Comparison of ENCODE assay signal across 8 cellular contexts in the genomic region with DNA sequence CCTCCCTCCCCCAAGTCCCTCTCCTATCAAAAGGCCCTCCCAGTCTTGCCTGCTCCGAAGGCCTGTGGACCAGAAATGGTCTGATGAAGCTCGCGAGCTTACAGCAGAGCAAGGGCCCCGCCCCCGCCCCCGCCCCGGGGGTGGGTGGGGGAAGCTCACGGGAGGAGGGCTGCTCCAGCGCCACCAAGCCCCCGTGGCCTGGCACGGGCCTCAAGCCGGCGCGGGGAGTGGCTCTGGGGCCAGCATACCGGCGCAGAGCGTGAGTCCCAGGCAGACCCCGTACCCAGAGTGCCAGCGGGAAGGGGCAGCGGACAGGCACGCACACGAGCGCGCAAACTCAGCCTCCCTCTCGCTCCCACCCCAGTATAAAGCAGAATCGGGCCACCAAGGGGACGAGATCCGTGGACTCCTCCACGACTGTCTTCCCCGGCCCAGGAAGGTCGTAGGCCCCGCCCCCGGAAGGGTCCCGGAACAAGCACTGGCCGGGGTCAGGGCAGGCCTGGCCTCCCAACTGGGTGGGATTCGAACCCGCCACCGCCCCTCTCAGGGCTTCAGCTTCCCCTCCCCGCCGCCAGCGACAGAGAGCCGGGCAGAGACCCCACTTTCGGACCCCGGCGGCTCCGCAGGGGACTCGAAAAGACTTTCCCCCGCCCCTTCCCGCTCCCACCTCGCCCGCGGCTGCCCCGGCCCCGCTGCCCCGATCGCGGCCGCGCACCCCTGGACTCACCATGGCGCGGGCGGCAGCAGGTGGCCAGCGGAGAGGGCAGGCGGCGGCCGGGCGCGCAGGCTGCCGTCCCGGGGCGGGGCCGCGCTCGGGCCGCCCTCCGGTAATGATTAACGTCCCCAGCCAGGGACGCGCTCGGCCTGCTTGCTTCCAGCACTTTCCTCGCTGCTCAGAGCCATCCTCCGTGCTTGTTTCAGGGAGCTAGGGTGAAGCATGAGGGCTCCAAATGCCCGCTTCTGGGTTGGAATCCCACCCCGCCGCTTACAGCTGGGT. TPM values are rescaled to one million over a fixed set of nuclear protein-coding genes. Genes with fewer than 3 reads are reported as not detected.
DNase-seq lines count a peak whose midpoint lies in the region; FAIRE-seq and TF ChIP-seq lines count a peak whose summit lies in the region.

Gene PCBD1 (minus strand): TSS at position 762 of the 997 bp plus-strand sequence. CDS start 32 bp downstream, at position 730.

- FAIRE-seq in bronchial epithelial cell (lab: Jason Lieb, UNC), result no peak

- POLR2A ChIA-PET in HEK293 (lab: Yijun Ruan, JAX), result interaction anchor here (0.7 to 1.7 kb wide), 5 partner anchors 15 to 397 kb away, joined by 3 to 6 read pairs (median 3); no protein-coding TSS in a partner anchor

- CTCF ChIA-PET in HEK293 (lab: Yijun Ruan, JAX), result interaction anchor here (0.6 to 4.8 kb wide), 6 partner anchors 8 to 427 kb away, joined by 3 to 19 read pairs (median 4); no protein-coding TSS in a partner anchor

- peaks cover 4% of the 10 kb centered on the region for H3K4me1 ChIP-seq in HEK293 (ENCODE audit: control insufficient read depth, insufficient read depth, low read length)

- H3K4me3 ChIP-seq in GM12865 (ENCODE audit: low read depth, low read length) (peak within 1 kb of the TSS; percentile 93), HEK293 (ENCODE audit: low read depth, low read length) (peak within 1 kb of the TSS; percentile 50), WERI-Rb-1 (ENCODE audit: low read depth, low read length) (peak within 1 kb of the TSS; percentile 56), bronchial epithelial cell (ENCODE audit: low read depth, low read length) (peak within 1 kb of the TSS; percentile 73)

- peak; percentile 79 for DNase-seq in GM12865 (ENCODE audit: low read depth)
- peak; percentile 46 for DNase-seq in NCI-H1048 (lab: John Stamatoyannopoulos, UW)
- peak; percentile 86 for DNase-seq in WERI-Rb-1
- peak; percentile 27 for DNase-seq in bronchial epithelial cell (ENCODE audit: low read depth)
- peak; percentile 88 for DNase-seq in islet precursor cell
- peak; percentile 22 to 56 for DNase-seq in stimulated activated CD4-positive, alpha-beta T cell treated with anti-CD3 and anti-CD28 coated beads, Interleukin-12 subunit alpha, Interleukin-12 subunit beta, amount 100 ng/mL, for 24 hours (ENCODE audit: low read depth in 2 of 2)
- DNase-seq in middle frontal gyrus (ENCODE audit: extremely low spot score, low spot score), result no peak

- H3K36me3 ChIP-seq in HEK293 (ENCODE audit: control insufficient read depth in 2 of 2, insufficient read depth in 1 of 2, low read length in 2 of 2) (peaks cover 12 to 28% of the 10 kb centered on the region in 2 experiments), WERI-Rb-1 (peaks cover 31% of the 10 kb centered on the region), bronchial epithelial cell (ENCODE audit: control insufficient read depth, insufficient read depth, low read length) (peaks cover 4% of the 10 kb centered on the region)

- peak within 1 kb of the TSS; percentile 55 for H3K27ac ChIP-seq in HEK293 (ENCODE audit: extremely low read depth, low read depth, low read length)
- peak within 1 kb of the TSS; percentile 93 for H3K27ac ChIP-seq in WERI-Rb-1

- H3K27me3 ChIP-seq in WERI-Rb-1 (ENCODE audit: insufficient read depth, low read depth, severe bottlenecking), result no peaks in the 10 kb centered on the region
- no peaks in the 10 kb centered on the region for H3K27me3 ChIP-seq in bronchial epithelial cell (ENCODE audit: control insufficient read depth, insufficient read depth, low read length)

- H3K9me3 ChIP-seq in HEK293 (ENCODE audit: control insufficient read depth, insufficient read depth, low read depth, low read length) (no peaks in the 10 kb centered on the region), WERI-Rb-1 (ENCODE audit: severe bottlenecking) (peaks cover 3% of the 10 kb centered on the region)

- TF ChIP-seq CTCF in GM12865 (IDR thresholded peaks at IDR 0.05; ENCODE audit: insufficient read depth, low read depth, low read length, missing control alignments) (no peak), HEK293 (tag by site-specific recombination; IDR thresholded peaks at IDR 0.05) (no peak), WERI-Rb-1 (IDR thresholded peaks at IDR 0.05; ENCODE audit: low read depth, low read length) (no peak), bronchial epithelial cell (IDR thresholded peaks at IDR 0.05; ENCODE audit: insufficient read depth, low read length, severe bottlenecking) (no peak)

TF ChIP-seq in HEK293, 187 proteins besides CTCF, POLR2A, EP300 and RAD21 (continues in another document):
- TF ChIP-seq ZNF777 (tag by site-specific recombination; IDR thresholded peaks at IDR 0.05; ENCODE audit: borderline replicate concordance) (no peak), HOXD13 (CRISPR knock-in tag; IDR thresholded peaks at IDR 0.05; ENCODE audit: borderline replicate concordance) (no peak), ZNF10 (tag by site-specific recombination; IDR thresholded peaks at IDR 0.05) (no peak), YY1 (tag by site-specific recombination; IDR thresholded peaks at IDR 0.05) (no peak; the same call in 1 of the 2 replicates), ZNF248 (tag by site-specific recombination; IDR thresholded peaks at IDR 0.05) (no peak), ZNF16 (tag by site-specific recombination; IDR thresholded peaks at IDR 0.05; ENCODE audit: low read depth) (no peak), ZNF133 (tag by site-specific recombination; IDR thresholded peaks at IDR 0.05) (no peak), ZNF701 (tag by site-specific recombination; IDR thresholded peaks at IDR 0.05) (no peak), ZSCAN16 (tag by site-specific recombination; IDR thresholded peaks at IDR 0.05) (no peak), YY2 (tag by site-specific recombination; IDR thresholded peaks at IDR 0.05) (no peak), ZNF600 (tag by site-specific recombination; IDR thresholded peaks at IDR 0.05) (peak; percentile 92), ZNF677 (tag by site-specific recombination; IDR thresholded peaks at IDR 0.05) (0 out of 2 replicates have a peak, but pooled peaks have one; percentile 6), ZNF843 (tag by site-specific recombination; IDR thresholded peaks at IDR 0.05) (0 out of 2 replicates have a peak, but pooled peaks have one; percentile 44), ZSCAN30 (tag by site-specific recombination; IDR thresholded peaks at IDR 0.05) (peak; percentile 43; the same call in 1 of the 2 replicates), ZNF626 (tag by site-specific recombination; IDR thresholded peaks at IDR 0.05) (no peak), ZNF112 (tag by site-specific recombination; IDR thresholded peaks at IDR 0.05) (no peak), GLI2 (tag by site-specific recombination; IDR thresholded peaks at IDR 0.05; ENCODE audit: borderline replicate concordance, low read depth) (no peak), PRDM4 (tag by site-specific recombination; IDR thresholded peaks at IDR 0.05) (no peak), MEIS1 (CRISPR knock-in tag; IDR thresholded peaks at IDR 0.05; ENCODE audit: borderline replicate concordance) (no peak), ZNF366 (tag by site-specific recombination; conservative IDR thresholded peaks at IDR 0.05) (no peak), ZIC2 (tag by site-specific recombination; IDR thresholded peaks at IDR 0.05) (peak; percentile 59), ZNF211 (tag by site-specific recombination; IDR thresholded peaks at IDR 0.05; ENCODE audit: low read depth) (no peak), ZNF645 (tag by site-specific recombination; IDR thresholded peaks at IDR 0.05) (no peak), ZNF202 (tag by site-specific recombination; IDR thresholded peaks at IDR 0.05; ENCODE audit: borderline replicate concordance) (no peak)
- TF ChIP-seq, protein P1, sequence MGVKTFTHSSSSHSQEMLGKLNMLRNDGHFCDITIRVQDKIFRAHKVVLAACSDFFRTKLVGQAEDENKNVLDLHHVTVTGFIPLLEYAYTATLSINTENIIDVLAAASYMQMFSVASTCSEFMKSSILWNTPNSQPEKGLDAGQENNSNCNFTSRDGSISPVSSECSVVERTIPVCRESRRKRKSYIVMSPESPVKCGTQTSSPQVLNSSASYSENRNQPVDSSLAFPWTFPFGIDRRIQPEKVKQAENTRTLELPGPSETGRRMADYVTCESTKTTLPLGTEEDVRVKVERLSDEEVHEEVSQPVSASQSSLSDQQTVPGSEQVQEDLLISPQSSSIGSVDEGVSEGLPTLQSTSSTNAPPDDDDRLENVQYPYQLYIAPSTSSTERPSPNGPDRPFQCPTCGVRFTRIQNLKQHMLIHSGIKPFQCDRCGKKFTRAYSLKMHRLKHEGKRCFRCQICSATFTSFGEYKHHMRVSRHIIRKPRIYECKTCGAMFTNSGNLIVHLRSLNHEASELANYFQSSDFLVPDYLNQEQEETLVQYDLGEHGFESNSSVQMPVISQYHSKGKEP (tag by site-specific recombination; IDR thresholded peaks at IDR 0.05), result 0 out of 2 replicates have a peak, but pooled peaks have one; percentile 17

RNA-seq across cellular contexts. Expression of gene PCBD1, which starts in this region (rescaled TPM):
- 16.1 and 31.7 TPM in 2 replicates for total RNA-seq in bronchial epithelial cell
